ENCODE assay signal across 29 cellular contexts in the genomic region with DNA sequence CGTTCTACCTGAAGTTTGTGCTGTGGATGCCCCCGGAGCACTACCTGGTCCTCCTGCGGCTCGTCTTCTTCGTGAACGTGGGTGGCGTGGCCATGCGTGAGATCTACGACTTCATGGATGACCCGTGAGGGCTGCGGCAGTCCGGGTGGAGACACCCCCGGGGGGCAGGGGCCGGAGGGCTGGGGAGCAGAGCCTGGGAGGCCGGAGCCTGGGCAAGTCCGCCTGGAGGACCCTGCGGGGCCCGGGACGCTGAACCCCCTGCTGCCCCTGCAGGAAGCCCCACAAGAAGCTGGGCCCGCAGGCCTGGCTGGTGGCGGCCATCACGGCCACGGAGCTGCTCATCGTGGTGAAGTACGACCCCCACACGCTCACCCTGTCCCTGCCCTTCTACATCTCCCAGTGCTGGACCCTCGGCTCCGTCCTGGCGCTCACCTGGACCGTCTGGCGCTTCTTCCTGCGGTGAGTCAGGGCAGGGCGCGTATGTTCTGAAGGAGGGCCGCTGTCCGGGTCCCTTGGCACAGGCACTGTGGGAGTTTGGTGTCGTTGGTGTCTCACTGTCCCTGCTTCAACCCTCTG. TPM values are rescaled to one million over a fixed set of nuclear protein-coding genes. Genes with fewer than 3 reads are reported as not detected.
"Had no signal": no experiment of that assay in that cellular context is flagged by ENCODE, and none has a peak within 500 bp of the region (broad histone marks: within the 10 kb centered on the region; RNA-seq: fewer than 3 reads in every experiment).

No MANE protein-coding gene starts in this region.

- H3K9me3 ChIP-seq: MG63, SJSA1 had no signal

- H3K36me3 ChIP-seq: cardiac muscle cell, SJSA1 had no signal

- DNase-seq: activated CD4-positive, alpha-beta T cell treated with anti-CD3 and anti-CD28 coated beads for 48 hours; activated CD4-positive, alpha-beta T cell treated with anti-CD3 and anti-CD28 coated beads, Interleukin-2, amount 50 U/mL, for 48 hours; activated CD4-positive, CD25-positive, alpha-beta regulatory T cell treated with anti-CD3 and anti-CD28 coated beads, Interleukin-2, amount 50 U/mL, for 72 hours; activated CD8-positive, alpha-beta memory T cell treated with anti-CD3 and anti-CD28 coated beads, Interleukin-2, amount 10 ng/mL, durations not matched to agents 7 days and 5 days; activated effector memory CD4-positive, alpha-beta T cell treated with anti-CD3 and anti-CD28 coated beads, Interleukin-2, amount 50 U/mL, for 16 hours; activated naive CD4-positive, alpha-beta T cell treated with Interleukin-2 at 50 U/mL for 16 hours; activated naive CD8-positive, alpha-beta T cell treated with anti-CD3 and anti-CD28 coated beads, Interleukin-2, amount 50 U/mL, for 24 hours; activated T-cell treated with anti-CD3 and anti-CD28 coated beads, Interleukin-2, amount 50 U/mL, for 24 hours; amniotic stem cell; MG63; MV-4-11; NCI-H1092 treated with DMSO at 0.1 percent for 48 hours; NCI-H1417 treated with DMSO at 0.1 percent for 48 hours; NCI-H1694; NCI-H2029; NCI-H2107; NCI-H2171 treated with DMSO at 0.1 percent for 48 hours; NCI-H226; NCI-H526; NCI-H82; RPMI8226; SHP77; SW 1271 had no signal

- H3K4me1 ChIP-seq: SJSA1 had no signal

- FAIRE-seq: astrocyte had no signal

- H3K27ac ChIP-seq: cardiac muscle cell, SJSA1 had no signal

- H3K4me3 ChIP-seq: cardiac muscle cell, MG63, SJSA1 had no signal

- ATAC-seq: activated CD8-positive, alpha-beta memory T cell treated with anti-CD3 and anti-CD28 coated beads, Interleukin-2, amount 10 ng/mL, durations not matched to agents 7 days and 5 days; activated naive CD4-positive, alpha-beta T cell treated with anti-CD3 and anti-CD28 coated beads, Interleukin-2, amount 50 U/mL, for 72 hours; activated naive CD8-positive, alpha-beta T cell treated with anti-CD3 and anti-CD28 coated beads, Interleukin-2, amount 50 U/mL, for 24 hours; SK-N-SH treated with all-trans-retinoic acid at 6 μM for 48 hours; WTC11 had no signal

- H3K27me3 ChIP-seq: cardiac muscle cell, MG63, SJSA1 had no signal

RNA-seq across cellular contexts. Expression of a gene that starts 47.9 kb away (rescaled TPM):
- total RNA-seq: SJSA1 had no signal
